2 cellular contexts compared by ENCODE assay signal in genomic region chrX:110049096-110049495, GRCh38.
TF ChIP-seq lines count a peak whose summit lies in the region.

No MANE protein-coding gene starts in this region.

TF ChIP-seq in liver, 16 proteins besides CTCF, POLR2A, EP300 and RAD21:
- TF ChIP-seq RXRA (IDR thresholded peaks at IDR 0.05) (peak; percentile 23), FOXA2 (IDR thresholded peaks at IDR 0.05) (no peak), FOXA1 (IDR thresholded peaks at IDR 0.05) (no peak), HNF4A (conservative IDR thresholded peaks at IDR 0.05) (peak; percentile 17 to 41), YY1 (IDR thresholded peaks at IDR 0.05) (no peak), SP1 (IDR thresholded peaks at IDR 0.05) (peak; percentile 18)

TF ChIP-seq in HepG2, 621 proteins besides CTCF, POLR2A, EP300 and RAD21:
- no peak for TF ChIP-seq ZNF383 (CRISPR knock-in tag; IDR thresholded peaks at IDR 0.05; ENCODE audit: borderline replicate concordance)
- TF ChIP-seq ARNTL (CRISPR knock-in tag; IDR thresholded peaks at IDR 0.05) = no peak
- no peak for TF ChIP-seq ZNF644 (CRISPR knock-in tag; IDR thresholded peaks at IDR 0.05; ENCODE audit: low read depth)
- TF ChIP-seq, protein P1, sequence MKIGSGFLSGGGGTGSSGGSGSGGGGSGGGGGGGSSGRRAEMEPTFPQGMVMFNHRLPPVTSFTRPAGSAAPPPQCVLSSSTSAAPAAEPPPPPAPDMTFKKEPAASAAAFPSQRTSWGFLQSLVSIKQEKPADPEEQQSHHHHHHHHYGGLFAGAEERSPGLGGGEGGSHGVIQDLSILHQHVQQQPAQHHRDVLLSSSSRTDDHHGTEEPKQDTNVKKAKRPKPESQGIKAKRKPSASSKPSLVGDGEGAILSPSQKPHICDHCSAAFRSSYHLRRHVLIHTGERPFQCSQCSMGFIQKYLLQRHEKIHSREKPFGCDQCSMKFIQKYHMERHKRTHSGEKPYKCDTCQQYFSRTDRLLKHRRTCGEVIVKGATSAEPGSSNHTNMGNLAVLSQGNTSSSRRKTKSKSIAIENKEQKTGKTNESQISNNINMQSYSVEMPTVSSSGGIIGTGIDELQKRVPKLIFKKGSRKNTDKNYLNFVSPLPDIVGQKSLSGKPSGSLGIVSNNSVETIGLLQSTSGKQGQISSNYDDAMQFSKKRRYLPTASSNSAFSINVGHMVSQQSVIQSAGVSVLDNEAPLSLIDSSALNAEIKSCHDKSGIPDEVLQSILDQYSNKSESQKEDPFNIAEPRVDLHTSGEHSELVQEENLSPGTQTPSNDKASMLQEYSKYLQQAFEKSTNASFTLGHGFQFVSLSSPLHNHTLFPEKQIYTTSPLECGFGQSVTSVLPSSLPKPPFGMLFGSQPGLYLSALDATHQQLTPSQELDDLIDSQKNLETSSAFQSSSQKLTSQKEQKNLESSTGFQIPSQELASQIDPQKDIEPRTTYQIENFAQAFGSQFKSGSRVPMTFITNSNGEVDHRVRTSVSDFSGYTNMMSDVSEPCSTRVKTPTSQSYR (CRISPR knock-in tag; IDR thresholded peaks at IDR 0.05; ENCODE audit: borderline replicate concordance) = no peak
- TF ChIP-seq ZSCAN12 (CRISPR knock-in tag; IDR thresholded peaks at IDR 0.05) = no peak
TF ChIP-seq in HepG2: peak in this region for 0.
